23 cellular contexts compared by ENCODE assay signal in genomic region chr10:68759967-68760366, GRCh38.
"Had no signal": no experiment of that assay in that cellular context is flagged by ENCODE, and none has a peak within 500 bp of the region (broad histone marks: within the 10 kb centered on the region; RNA-seq: fewer than 3 reads in every experiment).

No MANE protein-coding gene starts in this region.

- H3K4me1 Mint-ChIP-seq: nephron, neural progenitor cell had no signal

- H3K27ac Mint-ChIP-seq: dendritic cell treated with granulocyte-macrophage colony-stimulating factor and Interleukin-4, amounts not matched to agents 40 ng/mL and 50 ng/mL, for 4 days; nephron; neural progenitor cell; stimulated activated memory B cell treated with anti-CD40 and anti-IgM and Interleukin-4, amounts not matched to agents 10 μg/mL and 1 μg/mL and 100 μg/mL, for 72 hours; stimulated activated naive CD8-positive, alpha-beta T cell treated with anti-CD3 and anti-CD28 coated beads, Interleukin-15, Interleukin-2, amounts not matched to agents 100 ng/mL and 50 ng/mL, for 24 hours had no signal

- H3K4me3 ChIP-seq: colonic mucosa, esophagus squamous epithelium, neural progenitor cell, psoas muscle, skin epidermis, spleen, thoracic aorta, transverse colon, upper lobe of right lung, uterus had no signal

- H3K4me1 ChIP-seq: colonic mucosa, esophagus squamous epithelium, neural progenitor cell, psoas muscle, transverse colon, upper lobe of right lung, uterus had no signal

- H3K9ac ChIP-seq: neural progenitor cell had no signal

- H3K9me3 ChIP-seq: colonic mucosa, esophagus squamous epithelium, psoas muscle, spleen, thoracic aorta, transverse colon, upper lobe of right lung, uterus had no signal

- H3K9me3 Mint-ChIP-seq: dendritic cell treated with granulocyte-macrophage colony-stimulating factor and Interleukin-4, amounts not matched to agents 40 ng/mL and 50 ng/mL, for 4 days; naive thymus-derived CD4-positive, alpha-beta T cell; nephron; neural progenitor cell; stimulated activated memory B cell treated with anti-CD40 and anti-IgM and Interleukin-4, amounts not matched to agents 10 μg/mL and 1 μg/mL and 100 μg/mL, for 72 hours; stimulated activated naive CD8-positive, alpha-beta T cell treated with anti-CD3 and anti-CD28 coated beads, Interleukin-15, Interleukin-2, amounts not matched to agents 100 ng/mL and 50 ng/mL, for 24 hours had no signal

- H3K27ac ChIP-seq: colonic mucosa, esophagus squamous epithelium, neural progenitor cell, psoas muscle, skin epidermis, spleen, thoracic aorta, transverse colon, upper lobe of right lung, uterus had no signal

- DNase-seq: colonic mucosa; effector memory CD4-positive, alpha-beta T cell; erythroblast; esophagus squamous epithelium; foreskin melanocyte; mesenchymal stem cell; midbrain; naive thymus-derived CD4-positive, alpha-beta T cell; nucleus accumbens; psoas muscle; right cardiac atrium; spleen; stimulated activated CD4-positive, alpha-beta T cell treated with anti-CD3 and anti-CD28 coated beads, Interleukin-4, amount 100 ng/mL, for 4 hours; transverse colon; upper lobe of right lung; uterus had no signal

- H3K36me3 ChIP-seq: uterus had no signal

- H3K27me3 ChIP-seq: colonic mucosa, esophagus squamous epithelium, neural progenitor cell, spleen, transverse colon, upper lobe of right lung, uterus had no signal

- H3K27me3 Mint-ChIP-seq: dendritic cell treated with granulocyte-macrophage colony-stimulating factor and Interleukin-4, amounts not matched to agents 40 ng/mL and 50 ng/mL, for 4 days; naive thymus-derived CD4-positive, alpha-beta T cell; stimulated activated memory B cell treated with anti-CD40 and anti-IgM and Interleukin-4, amounts not matched to agents 10 μg/mL and 1 μg/mL and 100 μg/mL, for 72 hours; stimulated activated naive CD8-positive, alpha-beta T cell treated with anti-CD3 and anti-CD28 coated beads, Interleukin-15, Interleukin-2, amounts not matched to agents 100 ng/mL and 50 ng/mL, for 24 hours had no signal

- ATAC-seq: naive thymus-derived CD4-positive, alpha-beta T cell; right cardiac atrium; stimulated activated memory B cell treated with anti-CD40 and anti-IgM and Interleukin-4, amounts not matched to agents 10 μg/mL and 1 μg/mL and 100 μg/mL, for 72 hours; upper lobe of right lung had no signal

- H3K4me3 Mint-ChIP-seq: dendritic cell treated with granulocyte-macrophage colony-stimulating factor and Interleukin-4, amounts not matched to agents 40 ng/mL and 50 ng/mL, for 4 days; naive thymus-derived CD4-positive, alpha-beta T cell; nephron; neural progenitor cell; stimulated activated memory B cell treated with anti-CD40 and anti-IgM and Interleukin-4, amounts not matched to agents 10 μg/mL and 1 μg/mL and 100 μg/mL, for 72 hours; stimulated activated naive CD8-positive, alpha-beta T cell treated with anti-CD3 and anti-CD28 coated beads, Interleukin-15, Interleukin-2, amounts not matched to agents 100 ng/mL and 50 ng/mL, for 24 hours had no signal
